19 cellular contexts compared by ENCODE assay signal in the genomic region with DNA sequence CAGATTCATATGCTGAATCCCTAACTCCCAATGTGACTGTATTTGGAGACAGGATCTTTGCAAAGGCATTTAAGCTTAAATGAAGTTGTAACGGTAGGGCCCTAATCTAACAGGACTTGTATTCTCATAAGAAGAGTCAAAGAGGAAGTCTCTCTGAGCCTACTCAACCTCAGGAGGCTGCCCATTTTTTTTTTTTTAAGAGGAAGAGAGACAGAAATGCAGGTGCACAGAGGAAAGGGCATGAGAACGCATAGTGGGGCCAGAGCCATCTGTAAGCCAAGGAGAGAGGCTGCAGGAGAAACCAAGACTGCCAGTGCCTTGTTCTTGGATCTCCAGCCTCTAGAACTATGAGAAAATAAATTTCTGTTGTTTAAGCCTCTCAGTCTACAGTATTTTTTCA. TPM values are rescaled to one million over a fixed set of nuclear protein-coding genes. Genes with fewer than 3 reads are reported as not detected.
A peak's percentile ranks its signal among the peaks of the same experiment; 100 is the strongest.
DNase-seq lines count a peak whose midpoint lies in the region; ATAC-seq, FAIRE-seq and TF ChIP-seq lines count a peak whose summit lies in the region.
"Had no signal": no experiment of that assay in that cellular context is flagged by ENCODE, and none has a peak within 500 bp of the region (broad histone marks: within the 10 kb centered on the region; RNA-seq: fewer than 3 reads in every experiment).

No MANE protein-coding gene starts in this region.

- H3K9me3 ChIP-seq in SU-DHL-6 (ENCODE audit: insufficient read depth, low read length) (no peaks in the 10 kb centered on the region), small intestine (ENCODE audit: control insufficient read depth, low read depth) (no peaks in the 10 kb centered on the region)

- no peaks in the 10 kb centered on the region for H4K20me1 ChIP-seq in SU-DHL-6 (ENCODE audit: low read depth, low read length)

- H3K4me1 Mint-ChIP-seq in IgD-negative memory B cell: peaks cover 16 to 19% (median 16%) of the 10 kb centered on the region in 3 donors
- peaks cover 20% of the 10 kb centered on the region for H3K4me1 Mint-ChIP-seq in stimulated activated memory B cell treated with anti-CD40 and anti-IgM and Interleukin-4, amounts not matched to agents 10 μg/mL and 1 μg/mL and 100 μg/mL, for 72 hours
- H3K4me1 Mint-ChIP-seq: T-helper 17 cell had no signal

- FAIRE-seq in small intestine (lab: Jason Lieb, UNC): no peak
- FAIRE-seq: D721Med had no signal

- ATAC-seq in stimulated activated memory B cell treated with anti-CD40 and anti-IgM and Interleukin-4, amounts not matched to agents 10 μg/mL and 1 μg/mL and 100 μg/mL, for 72 hours: peak; percentile 95
- no peak for ATAC-seq in HG02571 (IDR thresholded peaks at IDR 0.05; ENCODE audit: unreplicated experiment)
- ATAC-seq: T-helper 17 cell had no signal

- no peaks in the 10 kb centered on the region for H3K4me1 ChIP-seq in small intestine (ENCODE audit: control insufficient read depth in 2 of 2, insufficient read depth in 1 of 2, low read depth in 1 of 2, low read length in 1 of 2)

- no peak overlapping the region for H2AFZ ChIP-seq in SU-DHL-6 (ENCODE audit: low read depth, low read length, severe bottlenecking)

- no peaks in the 10 kb centered on the region for H3F3A ChIP-seq in SU-DHL-6 (ENCODE audit: insufficient read depth)

- 75 to 92% (median 83%) methylated on average over 2 of the region's 2 CpGs for WGBS in small intestine, 3 donors

- H3K36me3 ChIP-seq in SU-DHL-6 (ENCODE audit: low read length) (no peaks in the 10 kb centered on the region), small intestine (ENCODE audit: control insufficient read depth in 2 of 2, insufficient read depth in 2 of 2, low read length in 2 of 2) (no peaks in the 10 kb centered on the region)

- H3K27ac ChIP-seq in SU-DHL-6 (ENCODE audit: low read depth, low read length) (peak overlapping the region; percentile 60), small intestine (ENCODE audit: low read depth in 1 of 2, low read length in 1 of 2) (no peak overlapping the region)
- H3K27ac ChIP-seq: C4-2B, RWPE1 had no signal

- no peaks in the 10 kb centered on the region for H3K79me2 ChIP-seq in SU-DHL-6 (ENCODE audit: insufficient read depth, low read length)

- peaks cover 13% of the 10 kb centered on the region for H3K36me3 Mint-ChIP-seq in IgD-negative memory B cell
- peaks cover 31% of the 10 kb centered on the region for H3K36me3 Mint-ChIP-seq in stimulated activated memory B cell treated with anti-CD40 and anti-IgM and Interleukin-4, amounts not matched to agents 10 μg/mL and 1 μg/mL and 100 μg/mL, for 72 hours

- TF ChIP-seq CTCF in SU-DHL-6 (IDR thresholded peaks at IDR 0.05; ENCODE audit: insufficient read depth, low read length, poor library complexity, severe bottlenecking): no peak
- TF ChIP-seq CTCF in GM13977 (IDR thresholded peaks at IDR 0.05; ENCODE audit: extremely low read depth, insufficient read depth, missing control alignments): no peak

- peak overlapping the region in 2 of 3 donors; percentile 17 to 50 for H3K27ac Mint-ChIP-seq in IgD-negative memory B cell
- H3K27ac Mint-ChIP-seq in stimulated activated memory B cell treated with anti-CD40 and anti-IgM and Interleukin-4, amounts not matched to agents 10 μg/mL and 1 μg/mL and 100 μg/mL, for 72 hours: peak overlapping the region; percentile 71
- H3K27ac Mint-ChIP-seq: T-helper 17 cell had no signal

- H3K27me3 ChIP-seq in SU-DHL-6 (ENCODE audit: low read length) (no peaks in the 10 kb centered on the region), small intestine (ENCODE audit: control insufficient read depth in 2 of 2, insufficient read depth in 2 of 2, low read length in 2 of 2) (no peaks in the 10 kb centered on the region)

- H3K9me2 ChIP-seq in SU-DHL-6 (replicated peaks; ENCODE audit: insufficient read depth, low read length): no peaks in the 10 kb centered on the region

- no peak overlapping the region for H3K4me3 ChIP-seq in SU-DHL-6 (ENCODE audit: insufficient read depth, low read length, poor library complexity, severe bottlenecking)
- no peak overlapping the region for H3K4me3 ChIP-seq in small intestine (ENCODE audit: low read depth in 1 of 2, low read length in 2 of 2)

- H3K9me3 Mint-ChIP-seq in IgD-negative memory B cell: peaks cover 3 to 10% (median 6%) of the 10 kb centered on the region in 3 donors
- H3K9me3 Mint-ChIP-seq in stimulated activated memory B cell treated with anti-CD40 and anti-IgM and Interleukin-4, amounts not matched to agents 10 μg/mL and 1 μg/mL and 100 μg/mL, for 72 hours: peaks cover 21% of the 10 kb centered on the region

- in situ Hi-C loops in GM13977 (cut with MboI; ENCODE audit: low pct_unique_long_range_greater_than_20kb, low sequenced_read_pairs, unreplicated experiment): no loop called here

- H3K4me2 ChIP-seq in SU-DHL-6 (ENCODE audit: low read depth, low read length, poor library complexity, severe bottlenecking): peak overlapping the region; percentile 15

- peaks cover 3% of the 10 kb centered on the region for H3K27me3 Mint-ChIP-seq in IgD-negative memory B cell
- H3K27me3 Mint-ChIP-seq in stimulated activated memory B cell treated with anti-CD40 and anti-IgM and Interleukin-4, amounts not matched to agents 10 μg/mL and 1 μg/mL and 100 μg/mL, for 72 hours: no peaks in the 10 kb centered on the region

- H3K4me3 Mint-ChIP-seq in IgD-negative memory B cell: peak overlapping the region in 3 of 4 donors; percentile 37 to 88 (median 53)
- H3K4me3 Mint-ChIP-seq in stimulated activated memory B cell treated with anti-CD40 and anti-IgM and Interleukin-4, amounts not matched to agents 10 μg/mL and 1 μg/mL and 100 μg/mL, for 72 hours: peak overlapping the region; percentile 3
- H3K4me3 Mint-ChIP-seq: T-helper 17 cell had no signal

- peak; percentile 55 for DNase-seq in NAMALWA (ENCODE audit: low spot score)
- DNase-seq in small intestine: no peak
- DNase-seq in kidney glomerular epithelial cell (lab: John Stamatoyannopoulos, UW): no peak
- no peak for DNase-seq in GM13977 (ENCODE audit: low spot score)
- DNase-seq: ACHN, H7, NCI-H1092 treated with DMSO at 0.1 percent for 48 hours, NCI-H146, NCI-H2029 treated with DMSO at 0.1 percent for 48 hours, PC-3, SIG-M5, T-helper 17 cell had no signal

- H3K9ac ChIP-seq in SU-DHL-6 (ENCODE audit: low read length): no peak overlapping the region

RNA-seq across cellular contexts. Expression of a gene that starts 28.4 kb away (rescaled TPM):
- polyA plus RNA-seq in IgD-negative memory B cell (27.7 TPM), small intestine (under 1 TPM in 2 of 3 donors, not detected in 1; 0.27 to 0.31 TPM)

RNA-seq across cellular contexts. Expression of a gene that starts 28.9 kb away (rescaled TPM):
- 126 TPM for polyA plus RNA-seq in IgD-negative memory B cell
- 1 to 10 TPM; 1.4 to 4.5 (median 3.1) TPM for polyA plus RNA-seq in small intestine

Comparison
In these comparisons a context has a peak if more than half of its experiments do, and no peak if none do; other contexts are left out.
1. RNA of a gene that starts 28.4 kb away (polyA plus RNA-seq): 27.7 TPM in IgD-negative memory B cell (single experiment); 0.27 to 0.31 TPM in small intestine; every median in the first group is over 10 times any median in the second.
2. RNA of a gene that starts 28.9 kb away (polyA plus RNA-seq): 126 TPM in IgD-negative memory B cell (single experiment); 1.4 to 4.5 TPM in small intestine; every median in the first group is over 10 times any median in the second.